Comparison of ENCODE assay signal across 13 cellular contexts in genomic region chr22:37231406-37232139, GRCh38. TPM values are rescaled to one million over a fixed set of nuclear protein-coding genes. Genes with fewer than 3 reads are reported as not detected.
DNase-seq lines count a peak whose midpoint lies in the region; ATAC-seq, FAIRE-seq and TF ChIP-seq lines count a peak whose summit lies in the region.
"Had no signal": no experiment of that assay in that cellular context is flagged by ENCODE, and none has a peak within 500 bp of the region (broad histone marks: within the 10 kb centered on the region; RNA-seq: fewer than 3 reads in every experiment).

No MANE protein-coding gene starts in this region.

- ATAC-seq in RWPE2 (ENCODE audit: low read depth) (no peak), natural killer cell (no peak), heart right ventricle (no peak)

- H3K27me3 ChIP-seq in BLaER1 treated with 17β-estradiol and CSF1 and Interleukin-3, amounts not matched to agents 10 nM and 100 nM = no peaks in the 10 kb centered on the region
- no peaks in the 10 kb centered on the region for H3K27me3 ChIP-seq in RWPE2 (ENCODE audit: insufficient read depth, poor library complexity, severe bottlenecking)
- peaks cover 0 to 75% (median 43%) of the 10 kb centered on the region in 7 donors for H3K27me3 ChIP-seq in heart right ventricle

- H3K4me2 ChIP-seq in BLaER1 treated with 17β-estradiol and CSF1 and Interleukin-3, amounts not matched to agents 10 nM and 100 nM = peak overlapping the region; percentile 87 to 99 (median 94)

- peak overlapping the region in 10 of 11 experiments; percentile 44 to 96 (median 87); a peak in 19 of 22 replicates for H3K27ac ChIP-seq in BLaER1 treated with 17β-estradiol and CSF1 and Interleukin-3, amounts not matched to agents 10 nM and 100 nM
- H3K27ac ChIP-seq in RWPE2 (ENCODE audit: poor library complexity, severe bottlenecking) (peak overlapping the region; percentile 74), heart right ventricle (peak overlapping the region in 1 of 10 donors; percentile 94)

- H3K27ac Mint-ChIP-seq in natural killer cell (peak overlapping the region; percentile 93 to 98), Calu3 (ENCODE audit: unreplicated experiment) (no peak overlapping the region)

- no peaks in the 10 kb centered on the region for H3K9me3 ChIP-seq in BLaER1 treated with 17β-estradiol and CSF1 and Interleukin-3, amounts not matched to agents 10 nM and 100 nM (replicated peaks in 1 of 11)
- H3K9me3 ChIP-seq in RWPE2 (ENCODE audit: severe bottlenecking) = no peaks in the 10 kb centered on the region
- no peaks in the 10 kb centered on the region for H3K9me3 ChIP-seq in heart right ventricle

- FAIRE-seq in HTR-8/SVneo (lab: Jason Lieb, UNC) = no peak
- FAIRE-seq: colon had no signal

- intact Hi-C loops in natural killer cell (cut with micrococcal nuclease) (no loop called here), Calu3 (cut with micrococcal nuclease; ENCODE audit: unreplicated experiment) (no loop called here), heart right ventricle (cut with DNase I) (no loop called here)

- H3K9ac ChIP-seq in BLaER1 treated with 17β-estradiol and CSF1 and Interleukin-3, amounts not matched to agents 10 nM and 100 nM = peak overlapping the region; percentile 0 to 81 (median 39); a peak in 14 of 22 replicates

- TF ChIP-seq CTCF in RWPE2 (IDR thresholded peaks at IDR 0.05; ENCODE audit: poor library complexity, severe bottlenecking) (no peak), natural killer cell (IDR thresholded peaks at IDR 0.05) (no peak), Calu3 (IDR thresholded peaks at IDR 0.05; ENCODE audit: unreplicated experiment) (no peak), heart right ventricle (IDR thresholded peaks at IDR 0.05) (no peak)

- H3K4me1 Mint-ChIP-seq in natural killer cell (peaks cover 82 to 90% of the 10 kb centered on the region in 2 donors), Calu3 (ENCODE audit: low read depth, unreplicated experiment) (peaks cover 29% of the 10 kb centered on the region)

- H3K36me3 Mint-ChIP-seq in natural killer cell (no peaks in the 10 kb centered on the region), Calu3 (ENCODE audit: insufficient read depth, unreplicated experiment) (peaks cover 9% of the 10 kb centered on the region)

- H3K27me3 Mint-ChIP-seq in natural killer cell (ENCODE audit: low read depth in 2 of 2) (no peaks in the 10 kb centered on the region), Calu3 (ENCODE audit: unreplicated experiment) (no peaks in the 10 kb centered on the region)

- H3K36me3 ChIP-seq in BLaER1 treated with 17β-estradiol and CSF1 and Interleukin-3, amounts not matched to agents 10 nM and 100 nM = peaks cover 62 to 80% (median 73%) of the 10 kb centered on the region in 11 experiments
- peaks cover 48% of the 10 kb centered on the region for H3K36me3 ChIP-seq in RWPE2 (ENCODE audit: low read depth)
- H3K36me3 ChIP-seq in heart right ventricle = peaks cover 0 to 56% (median 0%) of the 10 kb centered on the region in 9 donors

- no TSS peak for BruUV-seq in Calu3 (replicated peaks; lab: Mats Ljungman, UMichigan)

- 78 to 80% methylated on average over 21 of the region's 21 CpGs for WGBS in heart right ventricle, 2 donors

- peaks cover 50 to 89% (median 70%) of the 10 kb centered on the region in 11 experiments for H4K20me1 ChIP-seq in BLaER1 treated with 17β-estradiol and CSF1 and Interleukin-3, amounts not matched to agents 10 nM and 100 nM

- peaks cover 91 to 93% (median 91%) of the 10 kb centered on the region in 10 experiments for H3K4me1 ChIP-seq in BLaER1 treated with 17β-estradiol and CSF1 and Interleukin-3, amounts not matched to agents 10 nM and 100 nM
- H3K4me1 ChIP-seq in RWPE2 (ENCODE audit: insufficient read depth, poor library complexity, severe bottlenecking) = peaks cover 20% of the 10 kb centered on the region
- H3K4me1 ChIP-seq in heart right ventricle = peaks cover 0 to 87% (median 0%) of the 10 kb centered on the region in 9 donors

- peak overlapping the region in 3 of 10 experiments; percentile 13 to 39 (median 36); a peak in 4 of 20 replicates for H3K4me3 ChIP-seq in BLaER1 treated with 17β-estradiol and CSF1 and Interleukin-3, amounts not matched to agents 10 nM and 100 nM
- no peak overlapping the region for H3K4me3 ChIP-seq in RWPE2 (ENCODE audit: severe bottlenecking)
- no peak overlapping the region for H3K4me3 ChIP-seq in heart right ventricle

- CTCF ChIA-PET in Calu3 (lab: Charles Lee) = interaction anchor here (0.6 kb wide), 1 partner anchor 150 kb away, joined by 3 read pairs; no protein-coding TSS in a partner anchor

- DNase-seq in RWPE2 (ENCODE audit: low spot score) = no peak
- DNase-seq in activated naive CD4-positive, alpha-beta T cell treated with Interleukin-2 at 50 U/mL for 16 hours = peak; percentile 61
- DNase-seq in natural killer cell = peak; percentile 21
- DNase-seq in Calu3 = no peak
- DNase-seq in HTR-8/SVneo (ENCODE audit: insufficient read length, low spot score) = no peak
- DNase-seq in heart right ventricle = no peak
- no peak for DNase-seq in NCI-H2107 (lab: John Stamatoyannopoulos, UW)
- DNase-seq: HFFc6, NCI-H187 treated with DMSO at 0.1 percent for 48 hours had no signal

- H3K4me3 Mint-ChIP-seq in natural killer cell (peak overlapping the region; percentile 75), Calu3 (ENCODE audit: low read depth, unreplicated experiment) (no peak overlapping the region)
- H3K4me3 Mint-ChIP-seq: HFFc6 had no signal

- H3K9me3 Mint-ChIP-seq in natural killer cell (no peaks in the 10 kb centered on the region), Calu3 (ENCODE audit: low read depth, unreplicated experiment) (no peaks in the 10 kb centered on the region)
- H3K9me3 Mint-ChIP-seq: HFFc6 had no signal

RNA-seq across cellular contexts. Expression of gene RAC2, which starts 12.5 kb away (rescaled TPM):
- 100 to 1,000 TPM; 647 to 744 (median 741) TPM for total RNA-seq in natural killer cell
- 21.0 and 24.0 TPM in 2 replicates for total RNA-seq in Calu3 (2022)
- 10 to 100 TPM in 1 of 10 donors, 1 to 10 TPM in 9; 1.1 to 37.1 (median 3.5) TPM for total RNA-seq in heart right ventricle
- 1 to 10 TPM; 1.4 to 5.0 TPM for polyA plus RNA-seq in heart right ventricle

RNA-seq across cellular contexts. Expression of gene SSTR3, which starts 19.3 kb away (rescaled TPM):
- total RNA-seq in natural killer cell (under 1 TPM; 0.20 to 0.64 (median 0.23) TPM), Calu3 (2022) (not detected in 2 replicates), heart right ventricle (not detected)
- not detected for polyA plus RNA-seq in heart right ventricle
- total RNA-seq: glomerular endothelial cell, HFFc6, lung microvascular endothelial cell had no signal

RNA-seq across cellular contexts. Expression of gene C1QTNF6, which starts 43.5 kb away (rescaled TPM):
- 10 to 100 TPM in 1 of 3 donors, 1 to 10 TPM in 2; 6.0 to 10.3 (median 6.7) TPM for total RNA-seq in natural killer cell
- total RNA-seq in Calu3 (2022) = 6.2 and 7.5 TPM in 2 replicates
- 1 to 10 TPM in 8 of 10 donors, under 1 TPM in 2; 0.51 to 6.4 (median 1.4) TPM for total RNA-seq in heart right ventricle
- 1 to 10 TPM; 2.9 to 4.1 TPM for polyA plus RNA-seq in heart right ventricle

RNA-seq across cellular contexts. Expression of gene CYTH4, which starts 50.7 kb away (rescaled TPM):
- 100 to 1,000 TPM; 219 to 260 (median 249) TPM for total RNA-seq in natural killer cell
- total RNA-seq in Calu3 (2022) = 0.38 and 0.59 TPM in 2 replicates
- total RNA-seq in heart right ventricle = 10 to 100 TPM in 1 of 10 donors, 1 to 10 TPM in 9; 1.8 to 29.3 (median 4.8) TPM
- 1 to 10 TPM; 2.1 to 4.0 TPM for polyA plus RNA-seq in heart right ventricle
- total RNA-seq: lung microvascular endothelial cell had no signal

Comparison
In these comparisons a context has a peak if more than half of its experiments do, and no peak if none do; other contexts are left out.
1. DNase-seq: peak in activated naive CD4-positive, alpha-beta T cell treated with Interleukin-2 at 50 U/mL for 16 hours (single experiment) and natural killer cell (single experiment); none in RWPE2 (single experiment), Calu3 (single experiment), HTR-8/SVneo (single experiment), heart right ventricle (0 of 2) and NCI-H2107 (single experiment).
2. RNA of gene RAC2, which starts 12.5 kb away (total RNA-seq): 647 to 744 TPM in natural killer cell; 21.0 to 24.0 TPM in Calu3 and 1.1 to 37.1 TPM in heart right ventricle; every median in the first group is over 10 times any median in the second.